ENCODE assay signal across 35 cellular contexts in the genomic region with DNA sequence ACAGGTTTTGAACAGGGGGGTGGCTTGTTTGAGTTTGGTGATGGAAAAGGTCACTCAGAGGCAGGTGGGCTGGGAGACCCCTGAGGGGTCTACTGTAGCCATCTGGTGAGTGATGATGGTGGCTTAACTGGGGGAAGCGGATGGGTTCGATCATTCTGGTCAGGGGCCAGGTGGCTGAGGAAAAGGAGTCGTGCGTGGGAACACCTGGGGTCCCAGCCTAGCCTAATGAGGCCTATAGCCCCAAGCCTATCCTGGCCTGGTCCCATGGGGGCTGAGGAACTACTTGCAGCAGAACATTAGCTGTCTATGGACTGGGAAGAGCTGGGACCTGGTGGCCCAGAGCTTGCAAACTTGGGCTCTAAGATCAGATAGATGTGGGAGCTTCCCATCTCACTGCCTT. TPM values are rescaled to one million over a fixed set of nuclear protein-coding genes. Genes with fewer than 3 reads are reported as not detected.
"Had no signal": no experiment of that assay in that cellular context is flagged by ENCODE, and none has a peak within 500 bp of the region (broad histone marks: within the 10 kb centered on the region; RNA-seq: fewer than 3 reads in every experiment).

No MANE protein-coding gene starts in this region.

- H3K36me3 Mint-ChIP-seq: activated CD8-positive, alpha-beta memory T cell treated with anti-CD3 and anti-CD28 coated beads, Interleukin-2, amount 10 ng/mL, durations not matched to agents 7 days and 5 days; activated naive CD4-positive, alpha-beta T cell treated with anti-CD3 and anti-CD28 coated beads, Interleukin-2, amount 10 ng/mL, durations not matched to agents 7 days and 5 days; activated naive CD8-positive, alpha-beta T cell; brain had no signal

- ATAC-seq: activated CD8-positive, alpha-beta memory T cell treated with anti-CD3 and anti-CD28 coated beads, Interleukin-2, amount 10 ng/mL, durations not matched to agents 7 days and 5 days; activated naive CD8-positive, alpha-beta T cell treated with anti-CD3 and anti-CD28 coated beads, Interleukin-2, amount 50 U/mL, for 24 hours; Panc1; SK-N-SH treated with all-trans-retinoic acid at 6 μM for 48 hours had no signal

- H3K4me3 Mint-ChIP-seq: activated CD4-positive, alpha-beta memory T cell treated with anti-CD3 and anti-CD28 coated beads, Interleukin-2, amount 10 ng/mL, durations not matched to agents 7 days and 5 days; activated CD8-positive, alpha-beta memory T cell treated with anti-CD3 and anti-CD28 coated beads, Interleukin-2, amount 10 ng/mL, durations not matched to agents 7 days and 5 days; activated naive CD4-positive, alpha-beta T cell treated with anti-CD3 and anti-CD28 coated beads, Interleukin-2, amount 10 ng/mL, durations not matched to agents 7 days and 5 days; activated naive CD8-positive, alpha-beta T cell; activated naive CD8-positive, alpha-beta T cell treated with anti-CD3 and anti-CD28 coated beads, Interleukin-2, amount 50 U/mL, for 24 hours; brain had no signal

- H3K9me3 Mint-ChIP-seq: activated CD4-positive, alpha-beta memory T cell treated with anti-CD3 and anti-CD28 coated beads, Interleukin-2, amount 10 ng/mL, durations not matched to agents 7 days and 5 days; activated naive CD4-positive, alpha-beta T cell treated with anti-CD3 and anti-CD28 coated beads, Interleukin-2, amount 10 ng/mL, durations not matched to agents 7 days and 5 days; activated naive CD8-positive, alpha-beta T cell treated with anti-CD3 and anti-CD28 coated beads, Interleukin-2, amount 50 U/mL, for 24 hours; brain had no signal

- H3K27me3 Mint-ChIP-seq: activated naive CD8-positive, alpha-beta T cell treated with anti-CD3 and anti-CD28 coated beads, Interleukin-2, amount 50 U/mL, for 24 hours had no signal

- H3K27ac Mint-ChIP-seq: activated CD4-positive, alpha-beta memory T cell treated with anti-CD3 and anti-CD28 coated beads, Interleukin-2, amount 10 ng/mL, durations not matched to agents 7 days and 5 days; activated CD8-positive, alpha-beta memory T cell treated with anti-CD3 and anti-CD28 coated beads, Interleukin-2, amount 10 ng/mL, durations not matched to agents 7 days and 5 days; activated naive CD4-positive, alpha-beta T cell treated with anti-CD3 and anti-CD28 coated beads, Interleukin-2, amount 10 ng/mL, durations not matched to agents 7 days and 5 days; activated naive CD8-positive, alpha-beta T cell; activated naive CD8-positive, alpha-beta T cell treated with anti-CD3 and anti-CD28 coated beads, Interleukin-2, amount 50 U/mL, for 24 hours; brain had no signal

- DNase-seq: activated CD4-positive, alpha-beta memory T cell treated with anti-CD3 and anti-CD28 coated beads, Interleukin-2, amount 10 ng/mL, durations not matched to agents 7 days and 5 days; activated CD4-positive, alpha-beta T cell treated with anti-CD3 and anti-CD28 coated beads for 1 hour; activated CD4-positive, alpha-beta T cell treated with anti-CD3 and anti-CD28 coated beads for 48 hours; activated CD4-positive, CD25-positive, alpha-beta regulatory T cell; activated CD8-positive, alpha-beta memory T cell treated with anti-CD3 and anti-CD28 coated beads for 24 hours; activated CD8-positive, alpha-beta memory T cell treated with anti-CD3 and anti-CD28 coated beads, Interleukin-2, amount 10 ng/mL, durations not matched to agents 7 days and 5 days; activated CD8-positive, alpha-beta memory T cell treated with anti-CD3 and anti-CD28 coated beads, Interleukin-2, amount 50 U/mL, for 48 hours; activated effector memory CD4-positive, alpha-beta T cell treated with Interleukin-2 at 50 U/mL for 16 hours; activated naive CD4-positive, alpha-beta T cell treated with anti-CD3 and anti-CD28 coated beads, Interleukin-2, amount 10 ng/mL, durations not matched to agents 7 days and 5 days; activated naive CD8-positive, alpha-beta T cell treated with anti-CD3 and anti-CD28 coated beads, Interleukin-2, amount 50 U/mL, for 24 hours; activated T-cell treated with anti-CD3 and anti-CD28 coated beads, Interleukin-2, amount 50 U/mL, for 48 hours; anterior cingulate cortex; caudate nucleus; MM.1S; MV-4-11; NCI-H1092; NCI-H1436 treated with DMSO at 0.1 percent for 48 hours; NCI-H187; NCI-H2029 treated with DMSO at 0.1 percent for 48 hours; NCI-H2171 treated with DMSO at 0.1 percent for 48 hours; NCI-H2227 treated with DMSO at 0.1 percent for 48 hours; NCI-H446; NCI-H524; SIG-M5; T-helper 1 cell; T-helper 2 cell; T-helper 9 cell; WERI-Rb-1 had no signal

RNA-seq across cellular contexts. Expression of a gene that starts 44.8 kb away (rescaled TPM):
- total RNA-seq: LHCN-M2, RPMI7951, SK-MEL-5 had no signal
